In genomic region chr4:113645771-113646455, GRCh38 we compare ENCODE assay signal across 8 cellular contexts.
DNase-seq lines count a peak whose midpoint lies in the region; ATAC-seq and TF ChIP-seq lines count a peak whose summit lies in the region.
"Had no signal": no experiment of that assay in that cellular context is flagged by ENCODE, and none has a peak within 500 bp of the region (broad histone marks: within the 10 kb centered on the region; RNA-seq: fewer than 3 reads in every experiment).

No MANE protein-coding gene starts in this region.

- intact Hi-C loops in heart right ventricle (cut with DNase I) (loop anchor here in 1 of 10 donors (10.0 kb wide), 1 partner anchor 91 kb away; no protein-coding TSS in a partner anchor), gastrocnemius medialis (cut with DNase I; ENCODE audit: low total_unique reads) (no loop called here)

- no peak for TF ChIP-seq POLR2A in gastrocnemius medialis (IDR thresholded peaks at IDR 0.05)

- no peak for TF ChIP-seq CTCF in heart right ventricle (IDR thresholded peaks at IDR 0.05)
- no peak for TF ChIP-seq CTCF in gastrocnemius medialis (IDR thresholded peaks at IDR 0.05 in 4 of 5, conservative IDR thresholded peaks at IDR 0.05 in 1 of 5)
- no peak for TF ChIP-seq CTCF in MM.1S (IDR thresholded peaks at IDR 0.05; ENCODE audit: low read length)

- H3K9me3 ChIP-seq in heart right ventricle (no peaks in the 10 kb centered on the region), gastrocnemius medialis (no peaks in the 10 kb centered on the region), MM.1S (replicated peaks; ENCODE audit: insufficient read depth, low read length) (no peaks in the 10 kb centered on the region)

- H3K79me2 ChIP-seq in MM.1S (ENCODE audit: low read length): no peaks in the 10 kb centered on the region

- H3K9ac ChIP-seq in MM.1S (ENCODE audit: low read length): no peak overlapping the region

- DNase-seq in HCEC 1CT: peak; percentile 31
- peak; percentile 82 for DNase-seq in RPMI7951 (ENCODE audit: low read depth)
- no peak for DNase-seq in heart right ventricle
- no peak for DNase-seq in gastrocnemius medialis
- no peak for DNase-seq in MM.1S
- DNase-seq: hypothalamus had no signal

- H4K20me1 ChIP-seq in MM.1S (ENCODE audit: insufficient read depth, low read length): no peaks in the 10 kb centered on the region

- H2AFZ ChIP-seq in MM.1S (ENCODE audit: low read length): no peak overlapping the region

- no peak overlapping the region for H3K4me2 ChIP-seq in MM.1S (ENCODE audit: low read depth, low read length)

- H3K27ac ChIP-seq in heart right ventricle (peak overlapping the region in 9 of 10 donors; percentile 12 to 69 (median 57)), gastrocnemius medialis (peak overlapping the region in 3 of 4 donors; percentile 18 to 32 (median 30)), MM.1S (ENCODE audit: low read length) (no peak overlapping the region)

- H3K36me3 ChIP-seq in heart right ventricle: no peaks in the 10 kb centered on the region
- no peaks in the 10 kb centered on the region for H3K36me3 ChIP-seq in gastrocnemius medialis
- no peaks in the 10 kb centered on the region for H3K36me3 ChIP-seq in MM.1S (replicated peaks; ENCODE audit: insufficient read depth, low read length)

- 65 to 74% methylated on average over 5 of the region's 5 CpGs for WGBS in heart right ventricle, 2 donors

- in situ Hi-C loops in gastrocnemius medialis (cut with MboI; ENCODE audit: low sequenced_read_pairs in 4 of 4): no loop called here

- peaks cover 3% of the 10 kb centered on the region; the same call in 1 of the 2 replicates for H3F3A ChIP-seq in MM.1S (ENCODE audit: insufficient read depth, low read length)

- H3K4me1 ChIP-seq in heart right ventricle (peaks cover 6 to 65% (median 53%) of the 10 kb centered on the region in 9 donors), gastrocnemius medialis (peaks cover 20 to 41% of the 10 kb centered on the region in 2 donors), MM.1S (ENCODE audit: low read length) (no peaks in the 10 kb centered on the region)

- H3K27me3 ChIP-seq in heart right ventricle (no peaks in the 10 kb centered on the region), gastrocnemius medialis (no peaks in the 10 kb centered on the region), MM.1S (replicated peaks; ENCODE audit: insufficient read depth, low read length) (no peaks in the 10 kb centered on the region)

- ATAC-seq in heart right ventricle (peak in 7 of 8 donors; percentile 23 to 69 (median 46)), gastrocnemius medialis (peak in 1 of 2 donors; percentile 43), HG03442 (IDR thresholded peaks at IDR 0.05; ENCODE audit: unreplicated experiment) (no peak), GM21528 (IDR thresholded peaks at IDR 0.05; ENCODE audit: low FRiP score, unreplicated experiment) (no peak)

- H3K4me3 ChIP-seq in heart right ventricle: no peak overlapping the region
- no peak overlapping the region for H3K4me3 ChIP-seq in gastrocnemius medialis
- H3K4me3 ChIP-seq in MM.1S (ENCODE audit: low read length): no peak overlapping the region

- no peaks in the 10 kb centered on the region for H3K9me2 ChIP-seq in MM.1S (replicated peaks; ENCODE audit: insufficient read depth, low read length)

Comparison
In these comparisons a context has a peak if more than half of its experiments do, and no peak if none do; other contexts are left out.
1. DNase-seq: peak in HCEC 1CT (single experiment) and RPMI7951 (single experiment); none in heart right ventricle (0 of 2), gastrocnemius medialis (0 of 2) and MM.1S (single experiment).
2. ATAC-seq: peak in heart right ventricle (7 of 8); none in HG03442 (single experiment) and GM21528 (single experiment).